Comparison of ENCODE assay signal across 2 cellular contexts in the genomic region with DNA sequence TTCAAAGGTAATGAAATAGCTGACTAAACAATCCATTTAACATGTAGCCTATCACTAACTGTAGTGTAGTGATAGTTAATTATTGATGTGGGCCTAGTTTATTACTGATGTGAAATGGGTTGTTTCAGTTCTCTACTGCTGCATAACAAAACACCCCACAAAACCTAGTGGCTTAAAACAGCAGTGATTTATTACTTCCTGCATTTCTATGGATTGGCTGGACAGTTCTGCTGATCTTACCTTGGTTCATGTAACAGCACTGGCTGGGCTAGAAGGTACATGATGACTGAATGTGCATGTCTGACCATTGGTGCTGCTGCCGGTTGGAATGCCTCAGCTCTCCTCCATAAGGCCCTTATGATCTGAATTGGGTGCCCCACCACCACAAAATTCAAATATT.
TF ChIP-seq lines count a peak whose summit lies in the region.

No MANE protein-coding gene starts in this region.

TF ChIP-seq in SK-N-SH treated with all-trans-retinoic acid at 6 μM for 48 hours, 23 proteins besides CTCF, POLR2A, EP300 and RAD21:
- TF ChIP-seq, protein P1, sequence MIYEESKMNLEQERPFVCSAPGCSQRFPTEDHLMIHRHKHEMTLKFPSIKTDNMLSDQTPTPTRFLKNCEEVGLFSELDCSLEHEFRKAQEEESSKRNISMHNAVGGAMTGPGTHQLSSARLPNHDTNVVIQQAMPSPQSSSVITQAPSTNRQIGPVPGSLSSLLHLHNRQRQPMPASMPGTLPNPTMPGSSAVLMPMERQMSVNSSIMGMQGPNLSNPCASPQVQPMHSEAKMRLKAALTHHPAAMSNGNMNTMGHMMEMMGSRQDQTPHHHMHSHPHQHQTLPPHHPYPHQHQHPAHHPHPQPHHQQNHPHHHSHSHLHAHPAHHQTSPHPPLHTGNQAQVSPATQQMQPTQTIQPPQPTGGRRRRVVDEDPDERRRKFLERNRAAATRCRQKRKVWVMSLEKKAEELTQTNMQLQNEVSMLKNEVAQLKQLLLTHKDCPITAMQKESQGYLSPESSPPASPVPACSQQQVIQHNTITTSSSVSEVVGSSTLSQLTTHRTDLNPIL (CRISPR knock-in tag; IDR thresholded peaks at IDR 0.05; ENCODE audit: low read depth) = no peak
- no peak for TF ChIP-seq POU6F1 (CRISPR knock-in tag; IDR thresholded peaks at IDR 0.05; ENCODE audit: borderline replicate concordance, low read depth)
- peak; percentile 48; the same call in 1 of the 2 replicates for TF ChIP-seq OSR1 (CRISPR knock-in tag; IDR thresholded peaks at IDR 0.05)
- no peak for TF ChIP-seq PPARA (CRISPR knock-in tag; IDR thresholded peaks at IDR 0.05; ENCODE audit: borderline replicate concordance)
TF ChIP-seq in SK-N-SH treated with all-trans-retinoic acid at 6 μM for 48 hours: peak in this region for 1.

TF ChIP-seq in SK-N-SH, 30 proteins besides CTCF, POLR2A, EP300 and RAD21 (continued from another document):
- TF ChIP-seq FOXJ3 (CRISPR knock-in tag; IDR thresholded peaks at IDR 0.05) (no peak), FOXM1 (IDR thresholded peaks at IDR 0.05; ENCODE audit: low read depth) (no peak), TCF12 (IDR thresholded peaks at IDR 0.05) (no peak), FOSL2 (IDR thresholded peaks at IDR 0.05; ENCODE audit: borderline replicate concordance, low read depth) (no peak), USF1 (IDR thresholded peaks at IDR 0.05; ENCODE audit: borderline replicate concordance, low read depth) (no peak), MAX (IDR thresholded peaks at IDR 0.05; ENCODE audit: low read depth) (no peak), RFX5 (IDR thresholded peaks at IDR 0.05; ENCODE audit: low read length) (no peak), RCOR1 (IDR thresholded peaks at IDR 0.05; ENCODE audit: low read length) (no peak)
- TF ChIP-seq, protein P2, sequence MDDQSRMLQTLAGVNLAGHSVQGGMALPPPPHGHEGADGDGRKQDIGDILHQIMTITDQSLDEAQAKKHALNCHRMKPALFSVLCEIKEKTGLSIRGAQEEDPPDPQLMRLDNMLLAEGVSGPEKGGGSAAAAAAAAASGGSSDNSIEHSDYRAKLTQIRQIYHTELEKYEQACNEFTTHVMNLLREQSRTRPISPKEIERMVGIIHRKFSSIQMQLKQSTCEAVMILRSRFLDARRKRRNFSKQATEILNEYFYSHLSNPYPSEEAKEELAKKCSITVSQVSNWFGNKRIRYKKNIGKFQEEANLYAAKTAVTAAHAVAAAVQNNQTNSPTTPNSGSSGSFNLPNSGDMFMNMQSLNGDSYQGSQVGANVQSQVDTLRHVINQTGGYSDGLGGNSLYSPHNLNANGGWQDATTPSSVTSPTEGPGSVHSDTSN (IDR thresholded peaks at IDR 0.05) = no peak
- TF ChIP-seq, protein P3, sequence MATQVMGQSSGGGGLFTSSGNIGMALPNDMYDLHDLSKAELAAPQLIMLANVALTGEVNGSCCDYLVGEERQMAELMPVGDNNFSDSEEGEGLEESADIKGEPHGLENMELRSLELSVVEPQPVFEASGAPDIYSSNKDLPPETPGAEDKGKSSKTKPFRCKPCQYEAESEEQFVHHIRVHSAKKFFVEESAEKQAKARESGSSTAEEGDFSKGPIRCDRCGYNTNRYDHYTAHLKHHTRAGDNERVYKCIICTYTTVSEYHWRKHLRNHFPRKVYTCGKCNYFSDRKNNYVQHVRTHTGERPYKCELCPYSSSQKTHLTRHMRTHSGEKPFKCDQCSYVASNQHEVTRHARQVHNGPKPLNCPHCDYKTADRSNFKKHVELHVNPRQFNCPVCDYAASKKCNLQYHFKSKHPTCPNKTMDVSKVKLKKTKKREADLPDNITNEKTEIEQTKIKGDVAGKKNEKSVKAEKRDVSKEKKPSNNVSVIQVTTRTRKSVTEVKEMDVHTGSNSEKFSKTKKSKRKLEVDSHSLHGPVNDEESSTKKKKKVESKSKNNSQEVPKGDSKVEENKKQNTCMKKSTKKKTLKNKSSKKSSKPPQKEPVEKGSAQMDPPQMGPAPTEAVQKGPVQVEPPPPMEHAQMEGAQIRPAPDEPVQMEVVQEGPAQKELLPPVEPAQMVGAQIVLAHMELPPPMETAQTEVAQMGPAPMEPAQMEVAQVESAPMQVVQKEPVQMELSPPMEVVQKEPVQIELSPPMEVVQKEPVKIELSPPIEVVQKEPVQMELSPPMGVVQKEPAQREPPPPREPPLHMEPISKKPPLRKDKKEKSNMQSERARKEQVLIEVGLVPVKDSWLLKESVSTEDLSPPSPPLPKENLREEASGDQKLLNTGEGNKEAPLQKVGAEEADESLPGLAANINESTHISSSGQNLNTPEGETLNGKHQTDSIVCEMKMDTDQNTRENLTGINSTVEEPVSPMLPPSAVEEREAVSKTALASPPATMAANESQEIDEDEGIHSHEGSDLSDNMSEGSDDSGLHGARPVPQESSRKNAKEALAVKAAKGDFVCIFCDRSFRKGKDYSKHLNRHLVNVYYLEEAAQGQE (IDR thresholded peaks at IDR 0.05; ENCODE audit: low read depth, low read length) = no peak
